Comparison of ENCODE assay signal across 16 cellular contexts in genomic region chr3:101995371-101996046, GRCh38.
A peak's percentile ranks its signal among the peaks of the same experiment; 100 is the strongest.
DNase-seq lines count a peak whose midpoint lies in the region; ATAC-seq and TF ChIP-seq lines count a peak whose summit lies in the region.
"Had no signal": no experiment of that assay in that cellular context is flagged by ENCODE, and none has a peak within 500 bp of the region (broad histone marks: within the 10 kb centered on the region; RNA-seq: fewer than 3 reads in every experiment).

No MANE protein-coding gene starts in this region.

- H3K4me3 Mint-ChIP-seq in activated T-cell treated with anti-CD3 and anti-CD28 coated beads, Interleukin-2, amount 50 U/mL, for 24 hours, result no peak overlapping the region
- H3K4me3 Mint-ChIP-seq in T-helper 2 cell treated with Interferon-gamma antibody and Interleukin-4, amounts not matched to agents 5 μg/mL and 100 μg/mL, for 36 hours, result peak overlapping the region; percentile 19
- H3K4me3 Mint-ChIP-seq in stimulated activated naive CD8-positive, alpha-beta T cell treated with anti-CD3 and anti-CD28 coated beads, Interleukin-15, amount 100 ng/mL, for 72 hours, result peak overlapping the region; percentile 53 to 68

- H3K9me3 ChIP-seq in right atrium auricular region, result no peaks in the 10 kb centered on the region
- H3K9me3 ChIP-seq: sigmoid colon, tibial nerve had no signal

- H3K36me3 Mint-ChIP-seq in activated T-cell treated with anti-CD3 and anti-CD28 coated beads, Interleukin-2, amount 50 U/mL, for 24 hours (ENCODE audit: low read depth), result no peaks in the 10 kb centered on the region
- H3K36me3 Mint-ChIP-seq in T-helper 2 cell treated with Interferon-gamma antibody and Interleukin-4, amounts not matched to agents 5 μg/mL and 100 μg/mL, for 36 hours (ENCODE audit: low read depth), result no peaks in the 10 kb centered on the region
- H3K36me3 Mint-ChIP-seq: naive B cell had no signal

- no peak for DNase-seq in activated T-cell treated with anti-CD3 and anti-CD28 coated beads, Interleukin-2, amount 50 U/mL, for 24 hours
- DNase-seq in activated T-cell treated with anti-CD3 and anti-CD28 coated beads for 4 hours (no peak), fibroblast of the aortic adventitia (ENCODE audit: low read depth) (peak; percentile 25), right atrium auricular region (ENCODE audit: low spot score) (no peak), D341Med (ENCODE audit: low spot score) (no peak), left lobe of liver (ENCODE audit: low spot score) (no peak)
- DNase-seq in T-helper 2 cell treated with Interferon-gamma antibody and Interleukin-4, amounts not matched to agents 5 μg/mL and 100 μg/mL, for 36 hours (ENCODE audit: low spot score), result no peak
- no peak for DNase-seq in stimulated activated naive CD8-positive, alpha-beta T cell treated with anti-CD3 and anti-CD28 coated beads, Interleukin-15, amount 100 ng/mL, for 72 hours
- DNase-seq: cerebellar nuclear complex, DMS79 treated with DMSO at 0.1 percent for 48 hours, MM.1S, naive B cell, NCI-H446, sigmoid colon had no signal

- ATAC-seq in stimulated activated naive CD8-positive, alpha-beta T cell treated with anti-CD3 and anti-CD28 coated beads, Interleukin-15, amount 100 ng/mL, for 72 hours, result peak; percentile 77
- no peak for ATAC-seq in left lobe of liver
- ATAC-seq: Right ventricle myocardium inferior had no signal

- H3K27ac ChIP-seq in right atrium auricular region, result no peak overlapping the region
- H3K27ac ChIP-seq: tibial nerve had no signal

- no peaks in the 10 kb centered on the region for H3K27me3 ChIP-seq in right atrium auricular region
- H3K27me3 ChIP-seq: sigmoid colon, tibial nerve had no signal

- H3K36me3 ChIP-seq in right atrium auricular region, result no peaks in the 10 kb centered on the region
- H3K36me3 ChIP-seq: sigmoid colon, tibial nerve had no signal

- TF ChIP-seq CTCF in fibroblast of the aortic adventitia (IDR thresholded peaks at IDR 0.05; ENCODE audit: insufficient read depth, low read length) (no peak), right atrium auricular region (IDR thresholded peaks at IDR 0.05) (no peak)

- peak overlapping the region; percentile 62 for H3K27ac Mint-ChIP-seq in activated T-cell treated with anti-CD3 and anti-CD28 coated beads, Interleukin-2, amount 50 U/mL, for 24 hours
- peak overlapping the region; percentile 37 for H3K27ac Mint-ChIP-seq in T-helper 2 cell treated with Interferon-gamma antibody and Interleukin-4, amounts not matched to agents 5 μg/mL and 100 μg/mL, for 36 hours
- H3K27ac Mint-ChIP-seq in stimulated activated naive CD8-positive, alpha-beta T cell treated with anti-CD3 and anti-CD28 coated beads, Interleukin-15, amount 100 ng/mL, for 72 hours, result peak overlapping the region; percentile 69 to 73

- no peaks in the 10 kb centered on the region for H3K4me1 ChIP-seq in right atrium auricular region

- no peaks in the 10 kb centered on the region for H3K9me3 Mint-ChIP-seq in activated T-cell treated with anti-CD3 and anti-CD28 coated beads, Interleukin-2, amount 50 U/mL, for 24 hours
- H3K9me3 Mint-ChIP-seq in T-helper 2 cell treated with Interferon-gamma antibody and Interleukin-4, amounts not matched to agents 5 μg/mL and 100 μg/mL, for 36 hours, result no peaks in the 10 kb centered on the region
- no peaks in the 10 kb centered on the region for H3K9me3 Mint-ChIP-seq in stimulated activated naive CD8-positive, alpha-beta T cell treated with anti-CD3 and anti-CD28 coated beads, Interleukin-15, amount 100 ng/mL, for 72 hours
- H3K9me3 Mint-ChIP-seq: naive B cell had no signal

- no peaks in the 10 kb centered on the region for H3K27me3 Mint-ChIP-seq in activated T-cell treated with anti-CD3 and anti-CD28 coated beads, Interleukin-2, amount 50 U/mL, for 24 hours
- peaks cover 4% of the 10 kb centered on the region for H3K27me3 Mint-ChIP-seq in T-helper 2 cell treated with Interferon-gamma antibody and Interleukin-4, amounts not matched to agents 5 μg/mL and 100 μg/mL, for 36 hours (ENCODE audit: low read depth)
- no peaks in the 10 kb centered on the region for H3K27me3 Mint-ChIP-seq in stimulated activated naive CD8-positive, alpha-beta T cell treated with anti-CD3 and anti-CD28 coated beads, Interleukin-15, amount 100 ng/mL, for 72 hours
- H3K27me3 Mint-ChIP-seq: naive B cell had no signal

- peaks cover 41% of the 10 kb centered on the region for H3K4me1 Mint-ChIP-seq in activated T-cell treated with anti-CD3 and anti-CD28 coated beads, Interleukin-2, amount 50 U/mL, for 24 hours (ENCODE audit: low read depth)
- peaks cover 41% of the 10 kb centered on the region for H3K4me1 Mint-ChIP-seq in T-helper 2 cell treated with Interferon-gamma antibody and Interleukin-4, amounts not matched to agents 5 μg/mL and 100 μg/mL, for 36 hours (ENCODE audit: low read depth)
- H3K4me1 Mint-ChIP-seq in stimulated activated naive CD8-positive, alpha-beta T cell treated with anti-CD3 and anti-CD28 coated beads, Interleukin-15, amount 100 ng/mL, for 72 hours, result peaks cover 49% of the 10 kb centered on the region

- H3K4me3 ChIP-seq in fibroblast of the aortic adventitia (ENCODE audit: low read depth, low read length) (no peak overlapping the region), right atrium auricular region (no peak overlapping the region)
- H3K4me3 ChIP-seq: sigmoid colon, tibial nerve had no signal
